In genomic region chr15:67146875-67147381, GRCh38 we compare ENCODE assay signal across 7 cellular contexts.
DNase-seq lines count a peak whose midpoint lies in the region; ATAC-seq and TF ChIP-seq lines count a peak whose summit lies in the region.

No MANE protein-coding gene starts in this region.

- H3K4me1 ChIP-seq in IMR-90 (ENCODE audit: control insufficient read depth, insufficient read depth, low read length): peaks cover 58% of the 10 kb centered on the region

- peak overlapping the region; percentile 84 to 93 for H4K8ac ChIP-seq in IMR-90 (ENCODE audit: low read depth in 2 of 2, low read length in 2 of 2)

- no peaks in the 10 kb centered on the region for H3K27me3 ChIP-seq in IMR-90 (ENCODE audit: control insufficient read depth, insufficient read depth, low read length)

- CTCF ChIA-PET in IMR-90 (lab: Yijun Ruan, JAX): interaction anchor here (1.1 kb wide), 1 partner anchor 21 kb away, joined by 4 read pairs; no protein-coding TSS in a partner anchor

- H3K9me3 ChIP-seq in IMR-90 (ENCODE audit: control insufficient read depth, insufficient read depth, low read length): no peaks in the 10 kb centered on the region

- H3K56ac ChIP-seq in IMR-90 (ENCODE audit: extremely low read depth, insufficient read depth, low read length): peak overlapping the region; percentile 92

- peak overlapping the region; percentile 98 for H4K91ac ChIP-seq in IMR-90 (ENCODE audit: insufficient read depth, low read depth, low read length)

- POLR2A ChIA-PET in IMR-90 (lab: Charles Lee; ENCODE audit: unreplicated experiment): interaction anchor here (1.0 kb wide), 1 partner anchor 22 kb away, joined by 3 read pairs; no protein-coding TSS in a partner anchor

- H3K4me2 ChIP-seq in IMR-90 (ENCODE audit: low read depth, low read length): peak overlapping the region; percentile 37

- peak overlapping the region; percentile 93 for H2BK20ac ChIP-seq in IMR-90 (ENCODE audit: low read depth, low read length)

- intact Hi-C loops in IMR-90 (cut with micrococcal nuclease): loop anchor here (10.0 kb wide), 1 partner anchor 202 kb away; no protein-coding TSS in a partner anchor
- intact Hi-C loops in posterior vena cava (cut with DNase I): no loop called here

- H4K20me1 ChIP-seq in IMR-90 (ENCODE audit: insufficient read depth, low read length): peaks cover 27% of the 10 kb centered on the region; the same call in 1 of the 2 replicates

- TF ChIP-seq POLR2A in IMR-90 (IDR thresholded peaks at IDR 0.05; ENCODE audit: low read depth, low read length): peak; percentile 86; the same call in 1 of the 2 replicates

- H2BK15ac ChIP-seq in IMR-90 (ENCODE audit: low read depth, low read length): peak overlapping the region; percentile 80; the same call in 2 of the 3 replicates

- ATAC-seq in IMR-90 (ENCODE audit: low read depth) (peak; percentile 48), GM18873 (IDR thresholded peaks at IDR 0.05; ENCODE audit: low FRiP score, unreplicated experiment) (no peak)

- dilution Hi-C loops in IMR-90 (cut with HindIII; ENCODE audit: low sequenced_read_pairs, unreplicated experiment): no loop called here

- H3K18ac ChIP-seq in IMR-90 (ENCODE audit: low read depth, low read length): peak overlapping the region; percentile 62

- peak overlapping the region; percentile 96 for H2BK120ac ChIP-seq in IMR-90 (ENCODE audit: low read depth, low read length)

- DNase-seq in IMR-90 (peak; percentile 96), foreskin fibroblast (peak; percentile 67), posterior vena cava (ENCODE audit: low spot score) (peak; percentile 79), GM19240 (ENCODE audit: insufficient read length, low spot score) (no peak), NCI-H524 (lab: John Stamatoyannopoulos, UW) (no peak)
- DNase-seq in activated CD4-positive, alpha-beta T cell treated with anti-CD3 and anti-CD28 coated beads, Interleukin-2, amount 50 U/mL, for 4 hours: peak; percentile 19 to 26

- H3K36me3 ChIP-seq in IMR-90 (ENCODE audit: control insufficient read depth, insufficient read depth, low read length): peaks cover 5% of the 10 kb centered on the region; the same call in 1 of the 2 replicates

- H3K23ac ChIP-seq in IMR-90 (ENCODE audit: low read depth, low read length): peak overlapping the region; percentile 96

- TF ChIP-seq RAD21 in IMR-90 (IDR thresholded peaks at IDR 0.05; ENCODE audit: low read length): peak; percentile 23; the same call in 1 of the 2 replicates

- no peak overlapping the region for H3K4me3 ChIP-seq in IMR-90 (ENCODE audit: insufficient read depth, low read depth, low read length)
- H3K4me3 ChIP-seq in foreskin fibroblast (ENCODE audit: low read depth in 1 of 2, low read length in 2 of 2): no peak overlapping the region

- H4K5ac ChIP-seq in IMR-90 (ENCODE audit: low read depth, low read length): peak overlapping the region; percentile 86

- H3K14ac ChIP-seq in IMR-90 (replicated peaks; ENCODE audit: low read depth, low read length): peak overlapping the region; percentile 96

- peak overlapping the region; percentile 96 for H3K4ac ChIP-seq in IMR-90 (ENCODE audit: low read depth, low read length)

- peak overlapping the region; percentile 93 for H3K27ac ChIP-seq in IMR-90 (ENCODE audit: insufficient read depth, low read length)

- in situ Hi-C loops in IMR-90 (cut with MboI; ENCODE audit: low sequenced_read_pairs): no loop called here

- peak overlapping the region; percentile 50 for H2AFZ ChIP-seq in IMR-90 (replicated peaks; ENCODE audit: low read length, poor library complexity)

- peaks cover 28% of the 10 kb centered on the region for H3K9me1 ChIP-seq in IMR-90 (ENCODE audit: insufficient read depth, low read length)

- peaks cover 23 to 74% of the 10 kb centered on the region in 2 experiments for H3K79me1 ChIP-seq in IMR-90 (ENCODE audit: low read depth in 1 of 2, low read length in 2 of 2)

- peak overlapping the region; percentile 68 for H2AK9ac ChIP-seq in IMR-90 (replicated peaks; ENCODE audit: low read depth, low read length, poor library complexity)

- TF ChIP-seq CTCF in IMR-90 (conservative IDR thresholded peaks at IDR 0.05; ENCODE audit: low read depth, low read length): no peak
- no peak for TF ChIP-seq CTCF in foreskin fibroblast (IDR thresholded peaks at IDR 0.05; ENCODE audit: low read depth, low read length)

- H2BK5ac ChIP-seq in IMR-90 (ENCODE audit: low read depth, low read length, poor library complexity, severe bottlenecking): peak overlapping the region; percentile 90

- BruUV-seq in IMR-90 (replicated peaks; lab: Mats Ljungman, UMichigan): no TSS peak

- H2AK5ac ChIP-seq in IMR-90 (ENCODE audit: low read depth, low read length): peak overlapping the region; percentile 93

- peak overlapping the region; percentile 66 for H3K9ac ChIP-seq in IMR-90 (ENCODE audit: low read depth, low read length)

- 0% methylated on average over 2 of the region's 10 CpGs; no CpG with 5 or more reads in 1 of the 2 experiments for WGBS in IMR-90 (ENCODE audit: extremely low coverage in 2 of 2, insufficient read length in 1 of 2), 2 experiments

TF ChIP-seq in IMR-90, 13 proteins besides CTCF, POLR2A, EP300 and RAD21:
- TF ChIP-seq SMC3 (IDR thresholded peaks at IDR 0.05; ENCODE audit: low read depth, low read length) (peak; percentile 31), CEBPB (IDR thresholded peaks at IDR 0.05; ENCODE audit: low read depth, low read length) (peak; percentile 52; the same call in 1 of the 2 replicates), FOS (IDR thresholded peaks at IDR 0.05; ENCODE audit: low read depth, low read length) (peak; percentile 81), NFE2L2 (IDR thresholded peaks at IDR 0.05; ENCODE audit: low read depth, low read length) (0 out of 2 replicates have a peak, but pooled peaks have one; percentile 12), BHLHE40 (IDR thresholded peaks at IDR 0.05; ENCODE audit: low read depth, low read length) (peak; percentile 53), RFX5 (IDR thresholded peaks at IDR 0.05; ENCODE audit: low read depth, low read length) (no peak), MAFK (IDR thresholded peaks at IDR 0.05; ENCODE audit: low read depth, low read length) (no peak), CHD1 (IDR thresholded peaks at IDR 0.05; ENCODE audit: low read depth, low read length) (0 out of 2 replicates have a peak, but pooled peaks have one; percentile 74), MAZ (IDR thresholded peaks at IDR 0.05; ENCODE audit: borderline replicate concordance, low read depth, low read length) (peak; percentile 74; the same call in 1 of the 2 replicates), MXI1 (IDR thresholded peaks at IDR 0.05; ENCODE audit: borderline replicate concordance, low read depth, low read length) (0 out of 2 replicates have a peak, but pooled peaks have one; percentile 31), RCOR1 (IDR thresholded peaks at IDR 0.05; ENCODE audit: insufficient replicate concordance, low read length) (no peak)
- TF ChIP-seq, protein P1, sequence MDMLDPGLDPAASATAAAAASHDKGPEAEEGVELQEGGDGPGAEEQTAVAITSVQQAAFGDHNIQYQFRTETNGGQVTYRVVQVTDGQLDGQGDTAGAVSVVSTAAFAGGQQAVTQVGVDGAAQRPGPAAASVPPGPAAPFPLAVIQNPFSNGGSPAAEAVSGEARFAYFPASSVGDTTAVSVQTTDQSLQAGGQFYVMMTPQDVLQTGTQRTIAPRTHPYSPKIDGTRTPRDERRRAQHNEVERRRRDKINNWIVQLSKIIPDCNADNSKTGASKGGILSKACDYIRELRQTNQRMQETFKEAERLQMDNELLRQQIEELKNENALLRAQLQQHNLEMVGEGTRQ (IDR thresholded peaks at IDR 0.05; ENCODE audit: low read depth, low read length): no peak
- TF ChIP-seq, protein P2, sequence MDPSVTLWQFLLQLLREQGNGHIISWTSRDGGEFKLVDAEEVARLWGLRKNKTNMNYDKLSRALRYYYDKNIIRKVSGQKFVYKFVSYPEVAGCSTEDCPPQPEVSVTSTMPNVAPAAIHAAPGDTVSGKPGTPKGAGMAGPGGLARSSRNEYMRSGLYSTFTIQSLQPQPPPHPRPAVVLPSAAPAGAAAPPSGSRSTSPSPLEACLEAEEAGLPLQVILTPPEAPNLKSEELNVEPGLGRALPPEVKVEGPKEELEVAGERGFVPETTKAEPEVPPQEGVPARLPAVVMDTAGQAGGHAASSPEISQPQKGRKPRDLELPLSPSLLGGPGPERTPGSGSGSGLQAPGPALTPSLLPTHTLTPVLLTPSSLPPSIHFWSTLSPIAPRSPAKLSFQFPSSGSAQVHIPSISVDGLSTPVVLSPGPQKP (IDR thresholded peaks at IDR 0.05; ENCODE audit: borderline replicate concordance, low read depth, low read length): no peak

Comparison
In these comparisons a context has a peak if more than half of its experiments do, and no peak if none do; other contexts are left out.
1. DNase-seq: peak in IMR-90 (single experiment), activated CD4-positive, alpha-beta T cell treated with anti-CD3 and anti-CD28 coated beads, Interleukin-2, amount 50 U/mL, for 4 hours (2 of 2), foreskin fibroblast (2 of 2) and posterior vena cava (single experiment); none in GM19240 (single experiment) and NCI-H524 (0 of 2).